ENCODE assay signal across 10 cellular contexts in genomic region chr4:80619070-80619674, GRCh38.
DNase-seq lines count a peak whose midpoint lies in the region; ATAC-seq and TF ChIP-seq lines count a peak whose summit lies in the region.
"Had no signal": no experiment of that assay in that cellular context is flagged by ENCODE, and none has a peak within 500 bp of the region (broad histone marks: within the 10 kb centered on the region; RNA-seq: fewer than 3 reads in every experiment).

No MANE protein-coding gene starts in this region.

- no peaks in the 10 kb centered on the region for H3K27me3 ChIP-seq in DOHH2 (ENCODE audit: control insufficient read depth, low read length)
- H3K27me3 ChIP-seq in liver (ENCODE audit: control insufficient read depth in 4 of 4, insufficient read depth in 4 of 4, low read length in 3 of 4), result no peaks in the 10 kb centered on the region
- no peaks in the 10 kb centered on the region for H3K27me3 ChIP-seq in Caco-2 (replicated peaks; ENCODE audit: control insufficient read depth, insufficient read depth, low read length)
- H3K27me3 ChIP-seq: neutrophil had no signal

- no peaks in the 10 kb centered on the region for H3K4me1 Mint-ChIP-seq in Caco-2 (ENCODE audit: low read depth, unreplicated experiment)

- no peaks in the 10 kb centered on the region for H4K20me1 ChIP-seq in DOHH2 (ENCODE audit: control insufficient read depth, insufficient read depth, low read depth, low read length)

- H3K27ac ChIP-seq in DOHH2 (ENCODE audit: low read depth, low read length) (no peak overlapping the region), liver (ENCODE audit: low read depth in 1 of 2, low read length in 2 of 2) (no peak overlapping the region)
- H3K27ac ChIP-seq: neutrophil had no signal

- no peak overlapping the region for H3K4me2 ChIP-seq in DOHH2 (ENCODE audit: low read length)

- CTCF ChIA-PET in Caco-2 (lab: Charles Lee), result no interaction called here

- peaks cover 5% of the 10 kb centered on the region for H3K4me1 ChIP-seq in DOHH2 (ENCODE audit: control insufficient read depth, low read length)
- H3K4me1 ChIP-seq in liver (ENCODE audit: control insufficient read depth in 4 of 4, insufficient read depth in 4 of 4, low read length in 3 of 4), result no peaks in the 10 kb centered on the region
- no peaks in the 10 kb centered on the region for H3K4me1 ChIP-seq in Caco-2

- intact Hi-C loops in Caco-2 (cut with micrococcal nuclease; ENCODE audit: unreplicated experiment), result loop anchor here (2.0 to 10.0 kb wide), 3 partner anchors 254 to 422 kb away; no protein-coding TSS in a partner anchor

- TF ChIP-seq CTCF in DOHH2 (IDR thresholded peaks at IDR 0.05; ENCODE audit: low read depth, low read length, poor library complexity, severe bottlenecking) (peak; percentile 38), astrocyte of the spinal cord (IDR thresholded peaks at IDR 0.05; ENCODE audit: low read depth, low read length) (peak; percentile 35), liver (IDR thresholded peaks at IDR 0.05; ENCODE audit: low read depth, low read length, missing input control) (peak; percentile 26), Caco-2 (IDR thresholded peaks at IDR 0.05; ENCODE audit: insufficient read depth in 1 of 2, low read depth in 1 of 2, low read length in 1 of 2, severe bottlenecking in 1 of 2, unreplicated experiment in 1 of 2) (peak in 1 of 2 experiments; percentile 20)

- peaks cover 6% of the 10 kb centered on the region for H3K9me3 Mint-ChIP-seq in Caco-2 (ENCODE audit: unreplicated experiment)

- peak; percentile 55 to 64 for TF ChIP-seq RAD21 in liver (IDR thresholded peaks at IDR 0.05)

- no peak for DNase-seq in astrocyte of the spinal cord (ENCODE audit: low read depth, low spot score)
- DNase-seq in Caco-2, result no peak
- DNase-seq in NCI-H526 treated with DMSO at 0.1 percent for 48 hours (lab: John Stamatoyannopoulos, UW), result no peak
- no peak for DNase-seq in NCI-H226
- DNase-seq in NCI-H748 treated with DMSO at 0.1 percent for 48 hours (lab: John Stamatoyannopoulos, UW), result no peak
- DNase-seq: NCI-H1105 had no signal

- H3F3A ChIP-seq in DOHH2 (ENCODE audit: control insufficient read depth, insufficient read depth), result no peaks in the 10 kb centered on the region

- H3K36me3 ChIP-seq in DOHH2 (ENCODE audit: control insufficient read depth, low read length), result peaks cover 30% of the 10 kb centered on the region
- H3K36me3 ChIP-seq in liver (ENCODE audit: control insufficient read depth in 4 of 4, insufficient read depth in 3 of 4, low read depth in 1 of 4, low read length in 3 of 4), result no peaks in the 10 kb centered on the region
- no peaks in the 10 kb centered on the region for H3K36me3 ChIP-seq in Caco-2 (ENCODE audit: control insufficient read depth, insufficient read depth, low read length)
- H3K36me3 ChIP-seq: neutrophil had no signal

- H3K36me3 Mint-ChIP-seq in Caco-2 (ENCODE audit: insufficient read depth, unreplicated experiment), result no peaks in the 10 kb centered on the region

- no peak overlapping the region for H3K4me3 ChIP-seq in DOHH2 (ENCODE audit: low read length)
- H3K4me3 ChIP-seq in astrocyte of the spinal cord (ENCODE audit: low read depth, low read length), result no peak overlapping the region
- H3K4me3 ChIP-seq in liver (ENCODE audit: low read depth in 1 of 3, low read length in 3 of 3), result no peak overlapping the region
- H3K4me3 ChIP-seq in Caco-2 (ENCODE audit: low read depth, low read length), result no peak overlapping the region

- H3K27me3 Mint-ChIP-seq in Caco-2 (ENCODE audit: insufficient read depth, unreplicated experiment), result no peaks in the 10 kb centered on the region

- in situ Hi-C loops in astrocyte of the spinal cord (cut with HindIII; ENCODE audit: low sequenced_read_pairs), result no loop called here

- WGBS in liver, result 45% methylated on average over 1 of the region's 1 CpG

- H3K79me2 ChIP-seq in DOHH2 (ENCODE audit: control insufficient read depth, low read length), result no peaks in the 10 kb centered on the region

- H3K4me3 Mint-ChIP-seq in Caco-2 (ENCODE audit: unreplicated experiment), result no peak overlapping the region

- no TSS peak for BruUV-seq in Caco-2 (replicated peaks; lab: Mats Ljungman, UMichigan)

- no peak overlapping the region for H3K27ac Mint-ChIP-seq in Caco-2 (ENCODE audit: unreplicated experiment)

- peaks cover 26% of the 10 kb centered on the region; the same call in 1 of the 2 replicates for H3K9me3 ChIP-seq in DOHH2 (ENCODE audit: control insufficient read depth, insufficient read depth, low read length)
- peaks cover 0 to 2% (median 0%) of the 10 kb centered on the region in 4 donors for H3K9me3 ChIP-seq in liver (ENCODE audit: control insufficient read depth in 4 of 4, low read length in 3 of 4)
- no peaks in the 10 kb centered on the region for H3K9me3 ChIP-seq in Caco-2

- peak; percentile 62 for ATAC-seq in HG02885 (IDR thresholded peaks at IDR 0.05; ENCODE audit: poor library complexity, unreplicated experiment)

- POLR2A ChIA-PET in Caco-2 (lab: Charles Lee), result no interaction called here

- no peak overlapping the region for H3K9ac ChIP-seq in liver (ENCODE audit: low read depth in 1 of 2, low read length in 2 of 2)

- H3K9me2 ChIP-seq in DOHH2 (replicated peaks; ENCODE audit: control insufficient read depth, low read length), result no peaks in the 10 kb centered on the region

TF ChIP-seq in liver, 16 proteins besides CTCF, POLR2A, EP300 and RAD21:
- TF ChIP-seq HNF4A (conservative IDR thresholded peaks at IDR 0.05) (peak; percentile 13 to 59), ZBTB33 (IDR thresholded peaks at IDR 0.05) (no peak)
TF ChIP-seq in liver: peak in this region for 1.
